ENCODE assay signal across 27 cellular contexts in genomic region chr7:82789883-82790609, GRCh38.
DNase-seq lines count a peak whose midpoint lies in the region; ATAC-seq, FAIRE-seq and TF ChIP-seq lines count a peak whose summit lies in the region.
"Had no signal": no experiment of that assay in that cellular context is flagged by ENCODE, and none has a peak within 500 bp of the region (broad histone marks: within the 10 kb centered on the region; RNA-seq: fewer than 3 reads in every experiment).

No MANE protein-coding gene starts in this region.

- TF ChIP-seq CTCF in AG09309 (IDR thresholded peaks at IDR 0.05; ENCODE audit: control insufficient read depth, insufficient read depth, low read depth, low read length, missing control alignments) (no peak), fibroblast of the aortic adventitia (IDR thresholded peaks at IDR 0.05; ENCODE audit: insufficient read depth, low read length) (no peak)

- DNase-seq in AG09309 (ENCODE audit: low read depth) (peak; percentile 27), NCI-H526 (lab: John Stamatoyannopoulos, UW) (peak; percentile 77 to 81), amniotic epithelial cell (ENCODE audit: low read depth) (peak; percentile 21), fibroblast of the aortic adventitia (ENCODE audit: low read depth) (peak; percentile 89), small intestine (no peak)
- DNase-seq: activated CD4-positive, alpha-beta T cell treated with anti-CD3 and anti-CD28 coated beads for 48 hours; activated naive CD4-positive, alpha-beta T cell; activated T-cell treated with anti-CD3 and anti-CD28 coated beads, Interleukin-2, amount 50 U/mL, for 4 hours; adrenal gland; dermis blood vessel endothelial cell; DMS79; Karpas-422; left lung; naive thymus-derived CD4-positive, alpha-beta T cell; NCI-H1092; NCI-H187 treated with DMSO at 0.1 percent for 48 hours; NK-92 treated with Interleukin-12 subunit alpha and Interleukin-12 subunit beta, amount 100 ng/mL, for 24 hours; stimulated activated CD4-positive, alpha-beta T cell treated with anti-CD3 and anti-CD28 coated beads, Interleukin-4, amount 100 ng/mL, for 24 hours; stimulated activated naive B cell treated with anti-CD40 and anti-IgM and Interleukin-4, amounts not matched to agents 10 μg/mL and 1 μg/mL and 100 μg/mL, for 72 hours had no signal

- H3K4me3 ChIP-seq in AG09309 (ENCODE audit: control insufficient read depth, low read depth, low read length) (no peak overlapping the region), fibroblast of the aortic adventitia (ENCODE audit: low read depth, low read length) (no peak overlapping the region), small intestine (ENCODE audit: low read depth in 1 of 2, low read length in 2 of 2) (no peak overlapping the region)
- H3K4me3 ChIP-seq: A549, adrenal gland, cardiac muscle cell, left lung had no signal

- H3K4me1 ChIP-seq in small intestine (ENCODE audit: control insufficient read depth in 2 of 2, insufficient read depth in 1 of 2, low read depth in 1 of 2, low read length in 1 of 2): no peaks in the 10 kb centered on the region
- H3K4me1 ChIP-seq: A549, adrenal gland, foreskin keratinocyte, left lung had no signal

- H3K36me3 ChIP-seq in small intestine (ENCODE audit: control insufficient read depth in 2 of 2, insufficient read depth in 2 of 2, low read length in 2 of 2): no peaks in the 10 kb centered on the region
- H3K36me3 ChIP-seq: adrenal gland, cardiac muscle cell, left lung had no signal

- FAIRE-seq in small intestine (lab: Jason Lieb, UNC): no peak
- FAIRE-seq: A549, endometrium, RCC 7860 had no signal

- H3K27me3 ChIP-seq in small intestine (ENCODE audit: control insufficient read depth in 2 of 2, insufficient read depth in 2 of 2, low read length in 2 of 2): no peaks in the 10 kb centered on the region
- H3K27me3 ChIP-seq: adrenal gland, foreskin keratinocyte, left lung had no signal

- no peaks in the 10 kb centered on the region for H3K9me3 ChIP-seq in small intestine (ENCODE audit: control insufficient read depth, low read depth)
- H3K9me3 ChIP-seq: A549, adrenal gland had no signal

- WGBS in small intestine, 3 donors: 24 to 39% (median 29%) methylated on average over 5 of the region's 5 CpGs

- ATAC-seq in GM18517 (IDR thresholded peaks at IDR 0.05; ENCODE audit: unreplicated experiment) (no peak), GM18868 (IDR thresholded peaks at IDR 0.05; ENCODE audit: unreplicated experiment) (no peak), HG03135 (IDR thresholded peaks at IDR 0.05; ENCODE audit: unreplicated experiment) (no peak)
- ATAC-seq: A549; activated T-cell treated with anti-CD3 and anti-CD28 coated beads, Interleukin-2, amount 50 U/mL, for 4 hours; foreskin keratinocyte; left lung; naive thymus-derived CD4-positive, alpha-beta T cell; stimulated activated naive B cell treated with anti-CD40 and anti-IgM and Interleukin-4, amounts not matched to agents 10 μg/mL and 1 μg/mL and 100 μg/mL, for 72 hours had no signal

- no peak overlapping the region for H3K27ac ChIP-seq in small intestine (ENCODE audit: low read depth in 1 of 2, low read length in 1 of 2)
- H3K27ac ChIP-seq: A549, adrenal gland, cardiac muscle cell, foreskin keratinocyte, left lung had no signal
